ENCODE assay signal across 1 cellular context in the genomic region with DNA sequence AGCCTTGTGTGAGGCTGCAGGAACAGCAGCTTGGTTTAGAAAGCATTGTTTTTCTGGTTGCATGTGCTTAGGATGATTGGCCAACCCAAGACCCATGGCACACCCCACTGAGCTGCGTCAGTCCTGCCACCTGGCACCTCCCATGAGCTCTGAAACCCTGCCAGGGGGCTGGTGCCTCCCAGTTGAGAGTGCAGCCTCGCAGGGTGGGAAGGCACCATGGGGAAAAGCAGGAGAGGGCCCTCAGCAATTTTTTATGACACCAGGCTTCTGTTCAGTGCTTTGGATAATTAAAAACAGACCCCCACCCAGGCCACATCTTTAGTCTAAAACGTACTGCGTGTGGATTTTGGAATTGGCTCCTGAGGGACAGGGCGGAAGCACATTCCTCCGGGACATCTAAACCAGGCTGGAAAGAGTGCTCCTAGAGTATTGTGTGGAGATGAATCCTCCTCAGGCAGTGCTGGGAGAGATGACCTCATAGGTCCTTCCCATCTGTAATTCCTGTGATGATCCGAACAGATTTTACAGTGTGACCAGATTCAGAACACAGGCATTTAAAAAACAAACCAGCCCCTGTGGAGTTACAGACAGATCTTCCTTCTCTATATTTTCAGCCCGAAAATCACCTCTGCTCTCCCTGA.
TF ChIP-seq lines count a peak whose summit lies in the region.

No MANE protein-coding gene starts in this region.

TF ChIP-seq in IMR-90, 13 proteins besides CTCF, POLR2A, EP300 and RAD21:
- TF ChIP-seq MAFK (IDR thresholded peaks at IDR 0.05; ENCODE audit: low read depth, low read length) (no peak), RCOR1 (IDR thresholded peaks at IDR 0.05; ENCODE audit: insufficient replicate concordance, low read length) (no peak), RFX5 (IDR thresholded peaks at IDR 0.05; ENCODE audit: low read depth, low read length) (no peak), NFE2L2 (IDR thresholded peaks at IDR 0.05; ENCODE audit: low read depth, low read length) (no peak), CEBPB (IDR thresholded peaks at IDR 0.05; ENCODE audit: low read depth, low read length) (no peak), MXI1 (IDR thresholded peaks at IDR 0.05; ENCODE audit: borderline replicate concordance, low read depth, low read length) (no peak), SMC3 (IDR thresholded peaks at IDR 0.05; ENCODE audit: low read depth, low read length) (no peak), BHLHE40 (IDR thresholded peaks at IDR 0.05; ENCODE audit: low read depth, low read length) (no peak), MAZ (IDR thresholded peaks at IDR 0.05; ENCODE audit: borderline replicate concordance, low read depth, low read length) (no peak), CHD1 (IDR thresholded peaks at IDR 0.05; ENCODE audit: low read depth, low read length) (no peak), FOS (IDR thresholded peaks at IDR 0.05; ENCODE audit: low read depth, low read length) (no peak), USF2 (IDR thresholded peaks at IDR 0.05; ENCODE audit: low read depth, low read length) (no peak)
- TF ChIP-seq, protein P1, sequence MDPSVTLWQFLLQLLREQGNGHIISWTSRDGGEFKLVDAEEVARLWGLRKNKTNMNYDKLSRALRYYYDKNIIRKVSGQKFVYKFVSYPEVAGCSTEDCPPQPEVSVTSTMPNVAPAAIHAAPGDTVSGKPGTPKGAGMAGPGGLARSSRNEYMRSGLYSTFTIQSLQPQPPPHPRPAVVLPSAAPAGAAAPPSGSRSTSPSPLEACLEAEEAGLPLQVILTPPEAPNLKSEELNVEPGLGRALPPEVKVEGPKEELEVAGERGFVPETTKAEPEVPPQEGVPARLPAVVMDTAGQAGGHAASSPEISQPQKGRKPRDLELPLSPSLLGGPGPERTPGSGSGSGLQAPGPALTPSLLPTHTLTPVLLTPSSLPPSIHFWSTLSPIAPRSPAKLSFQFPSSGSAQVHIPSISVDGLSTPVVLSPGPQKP (IDR thresholded peaks at IDR 0.05; ENCODE audit: borderline replicate concordance, low read depth, low read length) = no peak
